8 cellular contexts compared by ENCODE assay signal in genomic region chr13:48532473-48533206, GRCh38. TPM values are rescaled to one million over a fixed set of nuclear protein-coding genes. Genes with fewer than 3 reads are reported as not detected.
A peak's percentile ranks its signal among the peaks of the same experiment; 100 is the strongest.
DNase-seq lines count a peak whose midpoint lies in the region; ATAC-seq and TF ChIP-seq lines count a peak whose summit lies in the region.

Gene RCBTB2, minus strand, starts transcription at chr13:48533080. Its CDS starts 11,141 bp downstream, at chr13:48521939.

- intact Hi-C loops in IMR-90 (cut with micrococcal nuclease), result loop anchor here (5.0 kb wide), 1 partner anchor 125 kb away; no protein-coding TSS in a partner anchor

- DNase-seq in DMS114 treated with DMSO at 0.1 percent for 48 hours (lab: John Stamatoyannopoulos, UW; ENCODE audit: unreplicated experiment) (peak; percentile 68), IMR-90 (peak; percentile 96), OCI-M1 (lab: John Stamatoyannopoulos, UW) (peak; percentile 99), erythroblast (lab: John Stamatoyannopoulos, UW) (peak; percentile 99)
- peak; percentile 98 for DNase-seq in activated T-cell treated with anti-CD3 and anti-CD28 coated beads, Interleukin-2, amount 50 U/mL, for 1 hour
- DNase-seq in stimulated activated CD8-positive, alpha-beta memory T cell treated with anti-CD3 and anti-CD28 coated beads, Interleukin-4, amount 100 ng/mL, for 4 hours (ENCODE audit: low read depth in 2 of 2, low spot score in 1 of 2), result peak; percentile 95 to 97

- no peak for TF ChIP-seq CTCF in IMR-90 (conservative IDR thresholded peaks at IDR 0.05; ENCODE audit: low read depth, low read length)

- no TSS peak for BruUV-seq in IMR-90 (replicated peaks; lab: Mats Ljungman, UMichigan)

- peak within 1 kb of the TSS; percentile 97 for H2BK5ac ChIP-seq in IMR-90 (ENCODE audit: low read depth, low read length, poor library complexity, severe bottlenecking)

- H2BK120ac ChIP-seq in IMR-90 (ENCODE audit: low read depth, low read length), result peak within 1 kb of the TSS; percentile 86

- WGBS in IMR-90 (ENCODE audit: extremely low coverage in 2 of 2, insufficient read length in 1 of 2), 2 experiments, result 3% methylated on average over 26 of the region's 69 CpGs; no CpG with 5 or more reads in 1 of the 2 experiments

- H2AK9ac ChIP-seq in IMR-90 (replicated peaks; ENCODE audit: low read depth, low read length, poor library complexity), result peak within 1 kb of the TSS; percentile 93

- H2BK20ac ChIP-seq in IMR-90 (ENCODE audit: low read depth, low read length), result peak within 1 kb of the TSS; percentile 67; the same call in 1 of the 2 replicates

- peak within 1 kb of the TSS; percentile 86 for H3K4me3 ChIP-seq in IMR-90 (ENCODE audit: insufficient read depth, low read depth, low read length)
- peak within 1 kb of the TSS; percentile 86 to 94 for H3K4me3 ChIP-seq in mucosa of rectum (ENCODE audit: low read length in 2 of 2)

- H4K91ac ChIP-seq in IMR-90 (ENCODE audit: insufficient read depth, low read depth, low read length), result peak within 1 kb of the TSS; percentile 96

- peak within 1 kb of the TSS; percentile 98 for H2AFZ ChIP-seq in IMR-90 (replicated peaks; ENCODE audit: low read length, poor library complexity)

- TF ChIP-seq POLR2A in IMR-90 (IDR thresholded peaks at IDR 0.05; ENCODE audit: low read depth, low read length), result peak; percentile 86
- peak; percentile 96 for TF ChIP-seq POLR2A in erythroblast (IDR thresholded peaks at IDR 0.05; ENCODE audit: low read length)

- POLR2A ChIA-PET in IMR-90 (lab: Charles Lee; ENCODE audit: unreplicated experiment), result interaction anchor here (0.6 to 0.7 kb wide), 2 partner anchors 10 to 96 kb away, joined by 3 to 14 read pairs; no protein-coding TSS in a partner anchor

- H3K14ac ChIP-seq in IMR-90 (replicated peaks; ENCODE audit: low read depth, low read length), result peak within 1 kb of the TSS; percentile 99

- H3K9me3 ChIP-seq in IMR-90 (ENCODE audit: control insufficient read depth, insufficient read depth, low read length) (no peaks in the 10 kb centered on the region), mucosa of rectum (ENCODE audit: control insufficient read depth in 2 of 2, low read length in 2 of 2) (no peaks in the 10 kb centered on the region)

- H3K56ac ChIP-seq in IMR-90 (ENCODE audit: extremely low read depth, insufficient read depth, low read length), result peak within 1 kb of the TSS; percentile 78

- ATAC-seq in GM21529 (IDR thresholded peaks at IDR 0.05; ENCODE audit: unreplicated experiment) (peak; percentile 79), IMR-90 (ENCODE audit: low read depth) (peak; percentile 97)

- peak within 1 kb of the TSS; percentile 90 for H3K18ac ChIP-seq in IMR-90 (ENCODE audit: low read depth, low read length)

- H3K23ac ChIP-seq in IMR-90 (ENCODE audit: low read depth, low read length), result peak within 1 kb of the TSS; percentile 96

- H3K79me1 ChIP-seq in IMR-90 (ENCODE audit: low read depth in 1 of 2, low read length in 2 of 2), result peaks cover 8 to 13% of the 10 kb centered on the region in 2 experiments

- dilution Hi-C loops in IMR-90 (cut with HindIII; ENCODE audit: low sequenced_read_pairs, unreplicated experiment), result no loop called here

- H2BK15ac ChIP-seq in IMR-90 (ENCODE audit: low read depth, low read length), result peak within 1 kb of the TSS; percentile 86; the same call in 2 of the 3 replicates

- in situ Hi-C loops in IMR-90 (cut with MboI; ENCODE audit: low sequenced_read_pairs), result no loop called here

- peak within 1 kb of the TSS; percentile 95 for H3K9ac ChIP-seq in IMR-90 (ENCODE audit: low read depth, low read length)
- H3K9ac ChIP-seq in mucosa of rectum (ENCODE audit: low read depth in 1 of 2, low read length in 2 of 2), result peak within 1 kb of the TSS; percentile 78 to 92

- H3K27me3 ChIP-seq in IMR-90 (ENCODE audit: control insufficient read depth, insufficient read depth, low read length) (no peaks in the 10 kb centered on the region), mucosa of rectum (ENCODE audit: control insufficient read depth in 2 of 2, insufficient read depth in 2 of 2, low read length in 2 of 2) (no peaks in the 10 kb centered on the region)

- no peak for TF ChIP-seq RAD21 in IMR-90 (IDR thresholded peaks at IDR 0.05; ENCODE audit: low read length)

- H3K36me3 ChIP-seq in IMR-90 (ENCODE audit: control insufficient read depth, insufficient read depth, low read length) (no peaks in the 10 kb centered on the region), mucosa of rectum (ENCODE audit: control insufficient read depth in 2 of 2, insufficient read depth in 2 of 2, low read length in 2 of 2) (no peaks in the 10 kb centered on the region)

- H3K4me1 ChIP-seq in IMR-90 (ENCODE audit: control insufficient read depth, insufficient read depth, low read length) (peaks cover 5% of the 10 kb centered on the region), mucosa of rectum (ENCODE audit: control insufficient read depth in 2 of 2, insufficient read depth in 2 of 2, low read length in 2 of 2) (peaks cover 7 to 11% of the 10 kb centered on the region in 2 donors)

- H4K5ac ChIP-seq in IMR-90 (ENCODE audit: low read depth, low read length), result peak within 1 kb of the TSS; percentile 98

- H3K9me1 ChIP-seq in IMR-90 (ENCODE audit: insufficient read depth, low read length), result peaks cover 2% of the 10 kb centered on the region; the same call in 1 of the 2 replicates

- peak within 1 kb of the TSS; percentile 82 for H2AK5ac ChIP-seq in IMR-90 (ENCODE audit: low read depth, low read length)

- CTCF ChIA-PET in IMR-90 (lab: Yijun Ruan, JAX), result interaction anchor here (1.0 kb wide), 1 partner anchor 198 kb away, joined by 3 read pairs; no protein-coding TSS in a partner anchor

- H4K20me1 ChIP-seq in IMR-90 (ENCODE audit: insufficient read depth, low read length), result no peaks in the 10 kb centered on the region

- peak within 1 kb of the TSS; percentile 97 for H3K4ac ChIP-seq in IMR-90 (ENCODE audit: low read depth, low read length)

- H3K4me2 ChIP-seq in IMR-90 (ENCODE audit: low read depth, low read length), result peak within 1 kb of the TSS; percentile 90

- peak within 1 kb of the TSS; percentile 98 to 99 for H4K8ac ChIP-seq in IMR-90 (ENCODE audit: low read depth in 2 of 2, low read length in 2 of 2)

- H3K27ac ChIP-seq in IMR-90 (ENCODE audit: insufficient read depth, low read length) (peak within 1 kb of the TSS; percentile 96), mucosa of rectum (ENCODE audit: low read depth in 2 of 2, low read length in 2 of 2) (peak within 1 kb of the TSS; percentile 96 to 98)

TF ChIP-seq in IMR-90, 13 proteins besides CTCF, POLR2A, EP300 and RAD21:
- TF ChIP-seq RCOR1 (IDR thresholded peaks at IDR 0.05; ENCODE audit: insufficient replicate concordance, low read length) (no peak), MAZ (IDR thresholded peaks at IDR 0.05; ENCODE audit: borderline replicate concordance, low read depth, low read length) (peak; percentile 7; the same call in 1 of the 2 replicates)

RNA-seq across cellular contexts. Expression of gene RCBTB2, which starts in this region (rescaled TPM):
- total RNA-seq in IMR-90 (2012; rRNA removed), result 5.2 and 5.3 TPM in 2 replicates
- polyA plus RNA-seq in IMR-90 (2012; rRNA removed), result 3.0 and 4.0 TPM in 2 replicates
- 1.4 and 2.8 TPM in 2 replicates for polyA plus RNA-seq in IMR-90 (2012; cell fraction: cytosol; rRNA removed)
- 1.9 and 5.6 TPM in 2 replicates for polyA plus RNA-seq in IMR-90 (2012; cell fraction: nucleus; rRNA removed; ENCODE audit: low replicate concordance)

Comparison
In these comparisons a context has a peak if more than half of its experiments do, and no peak if none do; other contexts are left out.
1. Peak in every context shown above with its lines: DNase-seq, ATAC-seq, H3K4me3 ChIP-seq and H3K27ac ChIP-seq.